Comparison of ENCODE assay signal across 9 cellular contexts in genomic region chr20:51563141-51563596, GRCh38. TPM values are rescaled to one million over a fixed set of nuclear protein-coding genes. Genes with fewer than 3 reads are reported as not detected.
DNase-seq lines count a peak whose midpoint lies in the region; ATAC-seq and TF ChIP-seq lines count a peak whose summit lies in the region.
"Had no signal": no experiment of that assay in that cellular context is flagged by ENCODE, and none has a peak within 500 bp of the region (broad histone marks: within the 10 kb centered on the region; RNA-seq: fewer than 3 reads in every experiment).

No MANE protein-coding gene starts in this region.

- H3K27me3 ChIP-seq in psoas muscle (ENCODE audit: insufficient read depth in 3 of 3, low read length in 2 of 3) (no peaks in the 10 kb centered on the region), MM.1S (replicated peaks; ENCODE audit: insufficient read depth, low read length) (peaks cover 21% of the 10 kb centered on the region)

- ATAC-seq in activated naive CD8-positive, alpha-beta T cell treated with anti-CD3 and anti-CD28 coated beads, Interleukin-2, amount 10 ng/mL, durations not matched to agents 7 days and 5 days (ENCODE audit: low read depth), result no peak
- ATAC-seq in left ventricle myocardium superior (peak; percentile 7), psoas muscle (peak in 2 of 4 donors; percentile 2 to 6)

- intact Hi-C loops in left ventricle myocardium superior (cut with micrococcal nuclease), result no loop called here
- intact Hi-C loops in psoas muscle (cut with DNase I), result no loop called here

- peaks cover 24% of the 10 kb centered on the region for H3K4me1 ChIP-seq in psoas muscle
- no peaks in the 10 kb centered on the region for H3K4me1 ChIP-seq in MM.1S (ENCODE audit: low read length)

- POLR2A ChIA-PET in activated naive CD8-positive, alpha-beta T cell treated with anti-CD3 and anti-CD28 coated beads, Interleukin-2, amount 10 ng/mL, durations not matched to agents 7 days and 5 days (lab: Charles Lee), result interaction anchor here (1.7 kb wide), 1 partner anchor 22 kb away, joined by 5 read pairs; no protein-coding TSS in a partner anchor

- H3K27ac Mint-ChIP-seq in activated naive CD8-positive, alpha-beta T cell treated with anti-CD3 and anti-CD28 coated beads, Interleukin-2, amount 10 ng/mL, durations not matched to agents 7 days and 5 days, result no peak overlapping the region

- no peaks in the 10 kb centered on the region for H3K9me2 ChIP-seq in MM.1S (replicated peaks; ENCODE audit: insufficient read depth, low read length)

- 1 to 8% (median 2%) methylated on average over 10 of the region's 10 CpGs for WGBS in psoas muscle, 3 donors

- no peak overlapping the region for H2AFZ ChIP-seq in MM.1S (ENCODE audit: low read length)

- no peak for TF ChIP-seq CTCF in psoas muscle (IDR thresholded peaks at IDR 0.05)
- no peak for TF ChIP-seq CTCF in MM.1S (IDR thresholded peaks at IDR 0.05; ENCODE audit: low read length)

- H4K20me1 ChIP-seq in MM.1S (ENCODE audit: insufficient read depth, low read length), result no peaks in the 10 kb centered on the region

- H3K4me1 Mint-ChIP-seq in activated naive CD8-positive, alpha-beta T cell treated with anti-CD3 and anti-CD28 coated beads, Interleukin-2, amount 10 ng/mL, durations not matched to agents 7 days and 5 days, result peaks cover 11% of the 10 kb centered on the region

- H3K9ac ChIP-seq in MM.1S (ENCODE audit: low read length), result no peak overlapping the region

- H3K27ac ChIP-seq in psoas muscle, result no peak overlapping the region
- no peak overlapping the region for H3K27ac ChIP-seq in MM.1S (ENCODE audit: low read length)

- H3K36me3 Mint-ChIP-seq in activated naive CD8-positive, alpha-beta T cell treated with anti-CD3 and anti-CD28 coated beads, Interleukin-2, amount 10 ng/mL, durations not matched to agents 7 days and 5 days, result no peaks in the 10 kb centered on the region

- no peak overlapping the region for H3K4me2 ChIP-seq in MM.1S (ENCODE audit: low read depth, low read length)

- no peaks in the 10 kb centered on the region for H3F3A ChIP-seq in MM.1S (ENCODE audit: insufficient read depth, low read length)

- H3K4me3 ChIP-seq in psoas muscle, result peak overlapping the region; percentile 67
- H3K4me3 ChIP-seq in MM.1S (ENCODE audit: low read length), result no peak overlapping the region

- peaks cover 76% of the 10 kb centered on the region for H3K27me3 Mint-ChIP-seq in activated naive CD8-positive, alpha-beta T cell treated with anti-CD3 and anti-CD28 coated beads, Interleukin-2, amount 10 ng/mL, durations not matched to agents 7 days and 5 days

- H3K9me3 ChIP-seq in psoas muscle (no peaks in the 10 kb centered on the region), MM.1S (replicated peaks; ENCODE audit: insufficient read depth, low read length) (no peaks in the 10 kb centered on the region)

- H3K36me3 ChIP-seq in psoas muscle (ENCODE audit: insufficient read depth in 1 of 2, low read depth in 1 of 2) (no peaks in the 10 kb centered on the region), MM.1S (replicated peaks; ENCODE audit: insufficient read depth, low read length) (no peaks in the 10 kb centered on the region)

- peak overlapping the region; percentile 72 for H3K4me3 Mint-ChIP-seq in activated naive CD8-positive, alpha-beta T cell treated with anti-CD3 and anti-CD28 coated beads, Interleukin-2, amount 10 ng/mL, durations not matched to agents 7 days and 5 days

- DNase-seq in EH (ENCODE audit: low read depth) (peak; percentile 29), left ventricle myocardium superior (no peak), psoas muscle (no peak), NCI-H2107 treated with DMSO at 0.1 percent for 48 hours (lab: John Stamatoyannopoulos, UW; ENCODE audit: unreplicated experiment) (no peak), COR-L47 (lab: John Stamatoyannopoulos, UW) (no peak), NCI-H69 (lab: John Stamatoyannopoulos, UW) (no peak), MM.1S (no peak)
- DNase-seq in activated naive CD8-positive, alpha-beta T cell treated with anti-CD3 and anti-CD28 coated beads, Interleukin-2, amount 10 ng/mL, durations not matched to agents 7 days and 5 days, result no peak
- DNase-seq: central memory CD4-positive, alpha-beta T cell had no signal

- H3K9me3 Mint-ChIP-seq in activated naive CD8-positive, alpha-beta T cell treated with anti-CD3 and anti-CD28 coated beads, Interleukin-2, amount 10 ng/mL, durations not matched to agents 7 days and 5 days, result peaks cover 3% of the 10 kb centered on the region

- H3K79me2 ChIP-seq in MM.1S (ENCODE audit: low read length), result no peaks in the 10 kb centered on the region

RNA-seq across cellular contexts. Expression of gene NFATC2, which starts 20.6 kb away (rescaled TPM):
- total RNA-seq in activated naive CD8-positive, alpha-beta T cell treated with anti-CD3 and anti-CD28 coated beads, Interleukin-2, amount 10 ng/mL, durations not matched to agents 7 days and 5 days, result 10 to 100 TPM; 58.9 to 62.3 TPM
- 2.3 TPM for total RNA-seq in left ventricle myocardium superior
- 1 to 10 TPM in 3 of 4 donors, under 1 TPM in 1; 0.64 to 3.1 (median 2.1) TPM for total RNA-seq in psoas muscle
- polyA plus RNA-seq in psoas muscle, result under 1 TPM; 0.18 to 0.64 (median 0.48) TPM

Comparison
In these comparisons a context has a peak if more than half of its experiments do, and no peak if none do; other contexts are left out.
1. RNA of gene NFATC2, which starts 20.6 kb away (total RNA-seq): 58.9 to 62.3 TPM in activated naive CD8-positive, alpha-beta T cell treated with anti-CD3 and anti-CD28 coated beads, Interleukin-2, amount 10 ng/mL, durations not matched to agents 7 days and 5 days; 2.3 TPM in left ventricle myocardium superior (single experiment) and 0.64 to 3.1 TPM in psoas muscle; every median in the first group is over 10 times any median in the second.